9 cellular contexts compared by ENCODE assay signal in the genomic region with DNA sequence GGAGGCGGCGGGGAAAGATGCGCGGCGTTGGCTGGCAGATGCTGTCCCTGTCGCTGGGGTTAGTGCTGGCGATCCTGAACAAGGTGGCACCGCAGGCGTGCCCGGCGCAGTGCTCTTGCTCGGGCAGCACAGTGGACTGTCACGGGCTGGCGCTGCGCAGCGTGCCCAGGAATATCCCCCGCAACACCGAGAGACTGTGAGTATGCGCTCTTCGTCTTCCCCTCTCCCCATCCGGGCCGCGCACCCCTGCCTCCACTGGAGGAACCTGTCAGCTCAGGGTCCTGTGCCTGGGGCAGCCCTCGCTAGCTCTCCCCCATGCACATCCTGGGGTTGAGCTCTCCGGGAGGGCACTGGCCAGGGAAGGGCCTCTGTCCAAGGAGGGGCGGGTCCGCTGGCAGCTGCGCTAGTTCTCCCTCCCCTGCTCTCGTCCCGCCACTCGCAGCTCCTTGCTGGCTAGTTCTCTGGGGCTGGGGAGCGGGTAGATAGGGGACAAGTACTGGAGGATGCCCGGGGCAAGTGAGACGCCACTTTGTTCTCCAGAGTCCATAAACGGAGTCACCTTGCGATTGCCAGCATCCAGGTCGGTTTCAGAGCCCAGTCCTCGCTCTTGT. TPM values are rescaled to one million over a fixed set of nuclear protein-coding genes. Genes with fewer than 3 reads are reported as not detected.
DNase-seq lines count a peak whose midpoint lies in the region; ATAC-seq lines count a peak whose summit lies in the region.
"Had no signal": no experiment of that assay in that cellular context is flagged by ENCODE, and none has a peak within 500 bp of the region (broad histone marks: within the 10 kb centered on the region; RNA-seq: fewer than 3 reads in every experiment).

No MANE protein-coding gene starts in this region.

- H3K36me3 ChIP-seq in SJSA1 (peaks cover 20% of the 10 kb centered on the region), rectal smooth muscle tissue (ENCODE audit: control insufficient read depth, insufficient read depth, low read length) (no peaks in the 10 kb centered on the region)

- H3K4me1 ChIP-seq in SJSA1 (replicated peaks) (peaks cover 57% of the 10 kb centered on the region), rectal smooth muscle tissue (ENCODE audit: control insufficient read depth, insufficient read depth, low read length) (peaks cover 2% of the 10 kb centered on the region)

- H3K9me3 ChIP-seq in SJSA1 (replicated peaks): no peaks in the 10 kb centered on the region

- H3K27me3 ChIP-seq in SJSA1 (replicated peaks) (peaks cover 12% of the 10 kb centered on the region; the same call in 1 of the 2 replicates), rectal smooth muscle tissue (ENCODE audit: control insufficient read depth, insufficient read depth, low read length) (no peaks in the 10 kb centered on the region)

- intact Hi-C loops in cardiac septum (cut with DNase I): no loop called here

- ATAC-seq in HG02981 (IDR thresholded peaks at IDR 0.05; ENCODE audit: unreplicated experiment): no peak
- no peak for ATAC-seq in GM18907 (IDR thresholded peaks at IDR 0.05; ENCODE audit: unreplicated experiment)
- ATAC-seq: activated CD8-positive, alpha-beta T cell treated with anti-CD3 and anti-CD28 coated beads for 36 hours had no signal

- no peak overlapping the region for H3K27ac ChIP-seq in SJSA1
- H3K27ac ChIP-seq in rectal smooth muscle tissue (ENCODE audit: low read depth, low read length): no peak overlapping the region

- peak; percentile 55 for DNase-seq in EH (ENCODE audit: low read depth)
- DNase-seq in SJSA1 (ENCODE audit: low read depth in 1 of 2, low spot score in 2 of 2): peak; percentile 80 to 82
- peak; percentile 75 for DNase-seq in cardiac septum (ENCODE audit: low spot score)
- no peak for DNase-seq in COLO829 (ENCODE audit: low spot score)
- DNase-seq in activated naive CD4-positive, alpha-beta T cell treated with Interleukin-2 at 50 U/mL for 16 hours: no peak
- DNase-seq: activated CD8-positive, alpha-beta T cell treated with anti-CD3 and anti-CD28 coated beads for 36 hours had no signal

- H3K4me3 ChIP-seq in SJSA1: peak overlapping the region; percentile 51
- peak overlapping the region; percentile 85 for H3K4me3 ChIP-seq in rectal smooth muscle tissue (ENCODE audit: low read length)

- no peak overlapping the region for H3K9ac ChIP-seq in rectal smooth muscle tissue (ENCODE audit: low read length)

RNA-seq across cellular contexts. Expression of gene SLIT2, which starts 2.2 kb away (rescaled TPM):
- 13.4 and 20.7 TPM in 2 replicates for total RNA-seq in SJSA1 (2014; rRNA removed; shearing (Covaris generic))
- 8.6 TPM for total RNA-seq in cardiac septum
- total RNA-seq: activated CD8-positive, alpha-beta T cell treated with anti-CD3 and anti-CD28 coated beads for 36 hours had no signal

Comparison
In these comparisons a context has a peak if more than half of its experiments do, and no peak if none do; other contexts are left out.
1. DNase-seq: peak in EH (single experiment), SJSA1 (2 of 2) and cardiac septum (single experiment); none in COLO829 (single experiment) and activated naive CD4-positive, alpha-beta T cell treated with Interleukin-2 at 50 U/mL for 16 hours (single experiment).